In the genomic region with DNA sequence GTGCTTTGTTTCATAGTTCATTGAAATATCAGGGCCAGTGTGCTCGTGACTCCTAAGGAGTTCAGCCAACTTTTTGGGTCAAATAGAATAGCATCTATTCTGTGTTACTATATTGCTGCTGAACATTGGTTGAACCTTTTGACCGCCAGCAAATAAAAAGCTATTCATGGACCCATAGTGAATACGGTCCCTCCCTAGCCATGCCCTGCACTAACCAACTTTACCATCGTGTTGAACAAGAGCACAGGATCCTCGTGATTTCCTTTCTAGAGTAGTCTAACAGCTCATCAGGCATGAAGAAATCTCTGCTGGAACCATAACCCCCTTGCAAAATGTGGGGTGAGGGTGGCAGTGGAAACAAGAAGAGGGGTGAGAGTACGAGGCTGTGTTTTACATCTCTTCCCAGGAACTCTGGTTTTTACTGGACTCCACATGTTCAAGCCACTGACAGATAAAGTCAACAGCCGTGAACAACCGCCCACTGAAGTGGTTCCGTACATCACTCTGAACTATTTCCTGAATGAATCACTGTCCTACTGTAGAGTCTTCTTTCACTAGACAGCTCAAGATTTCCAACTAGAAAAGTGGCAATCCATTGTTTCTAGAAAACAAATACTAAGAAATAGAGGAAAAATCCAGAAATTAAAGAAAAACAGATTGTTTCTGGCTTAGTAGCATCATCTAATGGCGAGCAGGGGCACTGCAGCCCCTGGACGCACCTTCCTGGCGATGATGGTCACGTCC, we compare ENCODE assay signal across 9 cellular contexts.
DNase-seq lines count a peak whose midpoint lies in the region; ATAC-seq, FAIRE-seq and TF ChIP-seq lines count a peak whose summit lies in the region.
"Had no signal": no experiment of that assay in that cellular context is flagged by ENCODE, and none has a peak within 500 bp of the region (broad histone marks: within the 10 kb centered on the region; RNA-seq: fewer than 3 reads in every experiment).

No MANE protein-coding gene starts in this region.

- H4K8ac ChIP-seq in IMR-90 (ENCODE audit: low read depth in 2 of 2, low read length in 2 of 2): no peak overlapping the region

- H2BK20ac ChIP-seq in IMR-90 (ENCODE audit: low read depth, low read length): no peak overlapping the region

- no peaks in the 10 kb centered on the region for H3K4me1 Mint-ChIP-seq in Calu3 (ENCODE audit: low read depth, unreplicated experiment)

- intact Hi-C loops in Calu3 (cut with micrococcal nuclease; ENCODE audit: unreplicated experiment) (loop anchor here (1.0 to 2.0 kb wide), 2 partner anchors 86 to 128 kb away; partner anchors contain the start of gene CTSL), IMR-90 (cut with micrococcal nuclease) (loop anchor here (1.0 kb wide), 3 partner anchors 128 to 475 kb away; no protein-coding TSS in a partner anchor)

- peak; percentile 69 for TF ChIP-seq CTCF in Calu3 (IDR thresholded peaks at IDR 0.05; ENCODE audit: unreplicated experiment)
- peak; percentile 92 for TF ChIP-seq CTCF in IMR-90 (conservative IDR thresholded peaks at IDR 0.05; ENCODE audit: low read depth, low read length)

- no peaks in the 10 kb centered on the region for H3K27me3 Mint-ChIP-seq in Calu3 (ENCODE audit: unreplicated experiment)

- H3K36me3 Mint-ChIP-seq in Calu3 (ENCODE audit: insufficient read depth, unreplicated experiment): no peaks in the 10 kb centered on the region
- peaks cover 8 to 13% of the 10 kb centered on the region in 2 donors for H3K36me3 Mint-ChIP-seq in activated naive CD4-positive, alpha-beta T cell treated with anti-CD3 and anti-CD28 coated beads, Interleukin-2, amount 50 U/mL, for 72 hours
- H3K36me3 Mint-ChIP-seq: natural killer cell treated with Interleukin-12 subunit alpha and Interleukin-12 subunit beta and Interleukin-15 and Interleukin-18, amount 100 ng/mL, for 72 hours had no signal

- H3K4me3 Mint-ChIP-seq in Calu3 (ENCODE audit: low read depth, unreplicated experiment): no peak overlapping the region
- H3K4me3 Mint-ChIP-seq: natural killer cell treated with Interleukin-12 subunit alpha and Interleukin-12 subunit beta and Interleukin-15 and Interleukin-18, amount 100 ng/mL, for 72 hours had no signal

- no peak overlapping the region for H2BK120ac ChIP-seq in IMR-90 (ENCODE audit: low read depth, low read length)

- no peaks in the 10 kb centered on the region for H3K9me1 ChIP-seq in IMR-90 (ENCODE audit: insufficient read depth, low read length)

- no peak overlapping the region for H4K91ac ChIP-seq in IMR-90 (ENCODE audit: insufficient read depth, low read depth, low read length)

- no peaks in the 10 kb centered on the region for H3K4me1 ChIP-seq in IMR-90 (ENCODE audit: control insufficient read depth, insufficient read depth, low read length)

- no peak overlapping the region for H3K27ac Mint-ChIP-seq in Calu3 (ENCODE audit: unreplicated experiment)
- H3K27ac Mint-ChIP-seq in activated naive CD4-positive, alpha-beta T cell treated with anti-CD3 and anti-CD28 coated beads, Interleukin-2, amount 50 U/mL, for 72 hours: peak overlapping the region in 1 of 2 donors; percentile 26
- H3K27ac Mint-ChIP-seq: natural killer cell treated with Interleukin-12 subunit alpha and Interleukin-12 subunit beta and Interleukin-15 and Interleukin-18, amount 100 ng/mL, for 72 hours had no signal

- H3K27ac ChIP-seq in IMR-90 (ENCODE audit: insufficient read depth, low read length): no peak overlapping the region

- H3K27me3 ChIP-seq in IMR-90 (ENCODE audit: control insufficient read depth, insufficient read depth, low read length): peaks cover 15% of the 10 kb centered on the region

- no peak overlapping the region for H3K4me3 ChIP-seq in IMR-90 (ENCODE audit: insufficient read depth, low read depth, low read length)

- no peak overlapping the region for H3K14ac ChIP-seq in IMR-90 (replicated peaks; ENCODE audit: low read depth, low read length)

- BruUV-seq in Calu3 (replicated peaks; lab: Mats Ljungman, UMichigan) (no TSS peak), IMR-90 (replicated peaks; lab: Mats Ljungman, UMichigan) (no TSS peak)

- H4K5ac ChIP-seq in IMR-90 (ENCODE audit: low read depth, low read length): no peak overlapping the region

- peak overlapping the region; percentile 9 for H2AFZ ChIP-seq in IMR-90 (replicated peaks; ENCODE audit: low read length, poor library complexity)

- H3K9me3 ChIP-seq in IMR-90 (ENCODE audit: control insufficient read depth, insufficient read depth, low read length): no peaks in the 10 kb centered on the region; the same call in none of the 2 replicates

- CTCF ChIA-PET in Calu3 (lab: Charles Lee) (interaction anchor here (1.1 kb wide), 1 partner anchor 87 kb away, joined by 7 read pairs; the partner anchor contains the start of gene CTSL), IMR-90 (lab: Yijun Ruan, JAX) (interaction anchor here (0.6 to 1.4 kb wide), 8 partner anchors 10 to 1398 kb away, joined by 3 to 13 read pairs (median 4); no protein-coding TSS in a partner anchor)

- peak; percentile 83 for TF ChIP-seq RAD21 in IMR-90 (IDR thresholded peaks at IDR 0.05; ENCODE audit: low read length)

- POLR2A ChIA-PET in IMR-90 (lab: Charles Lee; ENCODE audit: unreplicated experiment): no interaction called here

- no peak overlapping the region for H2AK9ac ChIP-seq in IMR-90 (replicated peaks; ENCODE audit: low read depth, low read length, poor library complexity)

- FAIRE-seq in GM19239 (lab: Jason Lieb, UNC): no peak

- no peaks in the 10 kb centered on the region for H4K20me1 ChIP-seq in IMR-90 (ENCODE audit: insufficient read depth, low read length)

- dilution Hi-C loops in IMR-90 (cut with HindIII; ENCODE audit: low sequenced_read_pairs, unreplicated experiment): no loop called here

- H3K56ac ChIP-seq in IMR-90 (ENCODE audit: extremely low read depth, insufficient read depth, low read length): no peak overlapping the region

- in situ Hi-C loops in IMR-90 (cut with MboI; ENCODE audit: low sequenced_read_pairs): loop anchor here (5.0 kb wide), 1 partner anchor 135 kb away; no protein-coding TSS in a partner anchor

- H3K9me3 Mint-ChIP-seq in Calu3 (ENCODE audit: low read depth, unreplicated experiment): no peaks in the 10 kb centered on the region
- H3K9me3 Mint-ChIP-seq in activated naive CD4-positive, alpha-beta T cell treated with anti-CD3 and anti-CD28 coated beads, Interleukin-2, amount 50 U/mL, for 72 hours: peaks cover 3 to 12% of the 10 kb centered on the region in 2 donors
- H3K9me3 Mint-ChIP-seq: natural killer cell treated with Interleukin-12 subunit alpha and Interleukin-12 subunit beta and Interleukin-15 and Interleukin-18, amount 100 ng/mL, for 72 hours had no signal

- H3K18ac ChIP-seq in IMR-90 (ENCODE audit: low read depth, low read length): no peak overlapping the region

- ATAC-seq in IMR-90 (ENCODE audit: low read depth) (peak; percentile 91), HG03175 (IDR thresholded peaks at IDR 0.05; ENCODE audit: unreplicated experiment) (no peak), GM21367 (IDR thresholded peaks at IDR 0.05; ENCODE audit: unreplicated experiment) (no peak)
- ATAC-seq in activated naive CD4-positive, alpha-beta T cell treated with anti-CD3 and anti-CD28 coated beads, Interleukin-2, amount 50 U/mL, for 72 hours: peak; percentile 96 to 98

- H3K9ac ChIP-seq in IMR-90 (ENCODE audit: low read depth, low read length): no peak overlapping the region

- WGBS in IMR-90 (ENCODE audit: extremely low coverage in 2 of 2, insufficient read length in 1 of 2), 2 experiments: 38% methylated on average over 1 of the region's 13 CpGs; no CpG with 5 or more reads in 1 of the 2 experiments

- H3K79me1 ChIP-seq in IMR-90 (ENCODE audit: low read depth in 1 of 2, low read length in 2 of 2): no peaks in the 10 kb centered on the region

- no peak overlapping the region for H2BK5ac ChIP-seq in IMR-90 (ENCODE audit: low read depth, low read length, poor library complexity, severe bottlenecking)

- DNase-seq in Calu3: peak; percentile 33
- peak; percentile 66 for DNase-seq in IMR-90
- DNase-seq in activated naive CD4-positive, alpha-beta T cell treated with anti-CD3 and anti-CD28 coated beads, Interleukin-2, amount 50 U/mL, for 72 hours (ENCODE audit: low spot score in 2 of 2): peak in 1 of 2 donors; percentile 40
- peak; percentile 63 for DNase-seq in iPS-NIHi11 (ENCODE audit: low spot score)
- peak; percentile 36 for DNase-seq in stimulated activated CD4-positive, alpha-beta T cell treated with anti-CD3 and anti-CD28 coated beads, Interleukin-4, amount 100 ng/mL, for 1 hour
- DNase-seq in GM19239 (ENCODE audit: insufficient read length, low spot score): no peak

- H3K36me3 ChIP-seq in IMR-90 (ENCODE audit: control insufficient read depth, insufficient read depth, low read length): no peaks in the 10 kb centered on the region

- no peak overlapping the region for H3K4ac ChIP-seq in IMR-90 (ENCODE audit: low read depth, low read length)

- no peak overlapping the region for H2AK5ac ChIP-seq in IMR-90 (ENCODE audit: low read depth, low read length)

- H3K4me2 ChIP-seq in IMR-90 (ENCODE audit: low read depth, low read length): no peak overlapping the region

- H2BK15ac ChIP-seq in IMR-90 (ENCODE audit: low read depth, low read length): no peak overlapping the region

- TF ChIP-seq POLR2A in IMR-90 (IDR thresholded peaks at IDR 0.05; ENCODE audit: low read depth, low read length): no peak

- no peak overlapping the region for H3K23ac ChIP-seq in IMR-90 (ENCODE audit: low read depth, low read length)

TF ChIP-seq in IMR-90, 13 proteins besides CTCF, POLR2A, EP300 and RAD21:
- TF ChIP-seq RFX5 (IDR thresholded peaks at IDR 0.05; ENCODE audit: low read depth, low read length) (no peak), MXI1 (IDR thresholded peaks at IDR 0.05; ENCODE audit: borderline replicate concordance, low read depth, low read length) (peak; percentile 82), SMC3 (IDR thresholded peaks at IDR 0.05; ENCODE audit: low read depth, low read length) (peak; percentile 80)
TF ChIP-seq in IMR-90: peak in this region for 2.

Comparison
In these comparisons a context has a peak if more than half of its experiments do, and no peak if none do; other contexts are left out.
1. ATAC-seq: peak in IMR-90 (single experiment) and activated naive CD4-positive, alpha-beta T cell treated with anti-CD3 and anti-CD28 coated beads, Interleukin-2, amount 50 U/mL, for 72 hours (2 of 2); none in HG03175 (single experiment) and GM21367 (single experiment).